2 cellular contexts compared by ENCODE assay signal in genomic region chr2:216283038-216283900, GRCh38.
TF ChIP-seq lines count a peak whose summit lies in the region.

No MANE protein-coding gene starts in this region.

TF ChIP-seq in HEK293, 187 proteins besides CTCF, POLR2A, EP300 and RAD21 (continued from another document and continues in another):
- TF ChIP-seq ZBTB26 (tag by site-specific recombination; optimal IDR thresholded peaks at IDR 0.05) (no peak), ZNF274 (IDR thresholded peaks at IDR 0.05; ENCODE audit: low read length) (no peak), ZNF274 (tag by site-specific recombination; IDR thresholded peaks at IDR 0.05; ENCODE audit: borderline replicate concordance) (no peak), ZNF175 (tag by site-specific recombination; IDR thresholded peaks at IDR 0.05) (no peak), ZNF280C (tag by site-specific recombination; IDR thresholded peaks at IDR 0.05) (no peak), ZBTB7A (tag by site-specific recombination; IDR thresholded peaks at IDR 0.05; ENCODE audit: low read depth) (no peak), TRIM28 (IDR thresholded peaks at IDR 0.05; ENCODE audit: borderline replicate concordance, low read length) (peak; percentile 61; the same call in 1 of the 2 replicates), ZNF677 (tag by site-specific recombination; IDR thresholded peaks at IDR 0.05) (no peak), KLF17 (tag by site-specific recombination; IDR thresholded peaks at IDR 0.05) (no peak), ZBTB1 (tag by site-specific recombination; IDR thresholded peaks at IDR 0.05) (no peak), SCRT2 (tag by site-specific recombination; IDR thresholded peaks at IDR 0.05) (no peak), ZNF398 (tag by site-specific recombination; IDR thresholded peaks at IDR 0.05) (no peak), ZBTB10 (tag by site-specific recombination; IDR thresholded peaks at IDR 0.05) (no peak)

TF ChIP-seq in HepG2, 621 proteins besides CTCF, POLR2A, EP300 and RAD21 (continued from another document):
- TF ChIP-seq ZNF512B (CRISPR knock-in tag; IDR thresholded peaks at IDR 0.05; ENCODE audit: borderline replicate concordance) (peak; percentile 41; the same call in 1 of the 2 replicates), E2F5 (CRISPR knock-in tag; conservative IDR thresholded peaks at IDR 0.05) (no peak), FOSL2 (CRISPR knock-in tag; IDR thresholded peaks at IDR 0.05) (peak; percentile 26; the same call in 1 of the 2 replicates), EED (CRISPR knock-in tag; IDR thresholded peaks at IDR 0.05) (0 out of 2 replicates have a peak, but pooled peaks have one; percentile 41), ZNF788 (CRISPR knock-in tag; IDR thresholded peaks at IDR 0.05; ENCODE audit: borderline replicate concordance) (peak; percentile 39; the same call in 1 of the 2 replicates), ZNF768 (CRISPR knock-in tag; IDR thresholded peaks at IDR 0.05) (peak; percentile 34; the same call in 1 of the 2 replicates), SKI (IDR thresholded peaks at IDR 0.05; ENCODE audit: partially characterized antibody) (no peak), AKAP8 (CRISPR knock-in tag; IDR thresholded peaks at IDR 0.05) (no peak), KIAA2018 (CRISPR knock-in tag; IDR thresholded peaks at IDR 0.05; ENCODE audit: borderline replicate concordance) (0 out of 2 replicates have a peak, but pooled peaks have one; percentile 42), XRCC5 (optimal IDR thresholded peaks at IDR 0.05; ENCODE audit: low read length) (peak; percentile 79), BORCS8-MEF2B (CRISPR knock-in tag; IDR thresholded peaks at IDR 0.05) (peak; percentile 46; the same call in 1 of the 2 replicates), ATM (IDR thresholded peaks at IDR 0.05; ENCODE audit: borderline replicate concordance) (0 out of 2 replicates have a peak, but pooled peaks have one; percentile 36), HNRNPL (IDR thresholded peaks at IDR 0.05; ENCODE audit: low read depth, low read length) (0 out of 2 replicates have a peak, but pooled peaks have one; percentile 37), PRPF4 (IDR thresholded peaks at IDR 0.05; ENCODE audit: low read depth, low read length, poor library complexity, severe bottlenecking) (no peak), CEBPB (IDR thresholded peaks at IDR 0.05; ENCODE audit: borderline replicate concordance, low read depth, low read length) (peak; percentile 38; the same call in 1 of the 2 replicates), STAG1 (CRISPR knock-in tag; IDR thresholded peaks at IDR 0.05) (peak; percentile 67), HMGXB4 (CRISPR knock-in tag; IDR thresholded peaks at IDR 0.05; ENCODE audit: borderline replicate concordance in 1 of 2, low read depth in 1 of 2) (0 out of 4 replicates have a peak, but pooled peaks of 1 of the 2 experiments have one; percentile 29), KDM5A (IDR thresholded peaks at IDR 0.05; ENCODE audit: borderline replicate concordance, low read length) (no peak), ZNF574 (CRISPR knock-in tag; IDR thresholded peaks at IDR 0.05) (0 out of 2 replicates have a peak, but pooled peaks have one; percentile 28), ZNF709 (CRISPR knock-in tag; IDR thresholded peaks at IDR 0.05) (0 out of 2 replicates have a peak, but pooled peaks have one; percentile 25), YEATS2 (CRISPR knock-in tag; IDR thresholded peaks at IDR 0.05; ENCODE audit: borderline replicate concordance) (no peak), ERF (CRISPR knock-in tag; IDR thresholded peaks at IDR 0.05) (0 out of 2 replicates have a peak, but pooled peaks have one; percentile 35), KDM2A (CRISPR knock-in tag; IDR thresholded peaks at IDR 0.05; ENCODE audit: borderline replicate concordance, low read depth) (peak; percentile 62), CEBPG (CRISPR knock-in tag; IDR thresholded peaks at IDR 0.05) (peak; percentile 34; the same call in 1 of the 2 replicates), RAD51 (IDR thresholded peaks at IDR 0.05; ENCODE audit: borderline replicate concordance) (no peak), CREB1 (IDR thresholded peaks at IDR 0.05) (peak; percentile 64; the same call in 1 of the 2 replicates), CREB1 (CRISPR knock-in tag; IDR thresholded peaks at IDR 0.05) (no peak), HNF1B (CRISPR knock-in tag; IDR thresholded peaks at IDR 0.05) (0 out of 2 replicates have a peak, but pooled peaks have one; percentile 20), ZNF776 (CRISPR knock-in tag; IDR thresholded peaks at IDR 0.05) (0 out of 2 replicates have a peak, but pooled peaks have one; percentile 30), MBNL3 (CRISPR knock-in tag; conservative IDR thresholded peaks at IDR 0.05) (no peak), E2F1 (CRISPR knock-in tag; IDR thresholded peaks at IDR 0.05) (no peak), ZNF552 (CRISPR knock-in tag; IDR thresholded peaks at IDR 0.05; ENCODE audit: borderline replicate concordance) (0 out of 2 replicates have a peak, but pooled peaks have one; percentile 44), MAZ (IDR thresholded peaks at IDR 0.05; ENCODE audit: borderline replicate concordance, low read depth, low read length) (no peak), MAZ (CRISPR knock-in tag; IDR thresholded peaks at IDR 0.05; ENCODE audit: low read depth) (no peak)
